In genomic region chr1:167427843-167428242, GRCh38 we compare ENCODE assay signal across 19 cellular contexts.
A peak's percentile ranks its signal among the peaks of the same experiment; 100 is the strongest.
DNase-seq lines count a peak whose midpoint lies in the region; TF ChIP-seq lines count a peak whose summit lies in the region.
"Had no signal": no experiment of that assay in that cellular context is flagged by ENCODE, and none has a peak within 500 bp of the region (broad histone marks: within the 10 kb centered on the region; RNA-seq: fewer than 3 reads in every experiment).

No MANE protein-coding gene starts in this region.

- H3K18ac ChIP-seq in mesenchymal stem cell (ENCODE audit: low read depth in 1 of 2, low read length in 2 of 2) = no peak overlapping the region
- no peak overlapping the region for H3K18ac ChIP-seq in neuronal stem cell (ENCODE audit: low read length)

- peaks cover 25% of the 10 kb centered on the region for H3K4me1 Mint-ChIP-seq in activated naive CD8-positive, alpha-beta T cell treated with anti-CD3 and anti-CD28 coated beads for 36 hours

- H2AFZ ChIP-seq in mesenchymal stem cell (ENCODE audit: low read depth, low read length) = no peak overlapping the region
- no peak overlapping the region for H2AFZ ChIP-seq in neuronal stem cell (ENCODE audit: low read length)

- no peak for TF ChIP-seq POLR2A in suprapubic skin (IDR thresholded peaks at IDR 0.05)

- H3K27ac ChIP-seq in mesenchymal stem cell (ENCODE audit: low read length, poor library complexity, severe bottlenecking) = no peak overlapping the region
- H3K27ac ChIP-seq in neuronal stem cell (replicated peaks; ENCODE audit: low read length) = no peak overlapping the region
- H3K27ac ChIP-seq in suprapubic skin = no peak overlapping the region
- H3K27ac ChIP-seq: 22Rv1, RWPE1 had no signal

- H3K4me1 ChIP-seq in mesenchymal stem cell (ENCODE audit: control insufficient read depth, insufficient read depth, low read depth, low read length) (peaks cover 4% of the 10 kb centered on the region), neuronal stem cell (ENCODE audit: control insufficient read depth in 2 of 2, insufficient read depth in 1 of 2, low read depth in 1 of 2, low read length in 2 of 2) (peaks cover 23 to 29% of the 10 kb centered on the region in 2 donors), suprapubic skin (peaks cover 15% of the 10 kb centered on the region)

- peaks cover 16% of the 10 kb centered on the region for H3K36me3 Mint-ChIP-seq in activated naive CD8-positive, alpha-beta T cell treated with anti-CD3 and anti-CD28 coated beads for 36 hours

- WGBS in mesenchymal stem cell = 88% methylated on average over 1 of the region's 5 CpGs
- WGBS in neuronal stem cell (ENCODE audit: extremely low coverage in 2 of 2, insufficient read length in 2 of 2, insufficient replicate concordance in 1 of 2), 2 donors = no CpG with 5 or more reads among the region's 5 CpGs
- WGBS in suprapubic skin = 62% methylated on average over 5 of the region's 5 CpGs

- peak; percentile 49 for DNase-seq in DMS 273 (lab: John Stamatoyannopoulos, UW; ENCODE audit: unreplicated experiment)
- DNase-seq in DMS 273 treated with DMSO at 0.1 percent for 48 hours (lab: John Stamatoyannopoulos, UW) = no peak
- peak; percentile 5 for DNase-seq in EH (ENCODE audit: low read depth)
- no peak for DNase-seq in activated naive CD8-positive, alpha-beta T cell treated with anti-CD3 and anti-CD28 coated beads for 36 hours
- DNase-seq in mesenchymal stem cell = no peak
- DNase-seq in activated CD4-positive, CD25-positive, alpha-beta regulatory T cell (lab: John Stamatoyannopoulos, UW) = no peak
- no peak for DNase-seq in neuronal stem cell (ENCODE audit: low spot score)
- DNase-seq in suprapubic skin (ENCODE audit: low spot score in 2 of 2) = no peak
- DNase-seq: activated B cell treated with CpG ODN at 0.5 μM for 24 hours; activated T-cell treated with anti-CD3 and anti-CD28 coated beads, Interleukin-2, amount 50 U/mL, for 48 hours; Calu3; GOT3; left ventricle myocardium superior; NCI-H2029; NCI-H748 treated with DMSO at 0.1 percent for 48 hours had no signal

- H2BK12ac ChIP-seq in mesenchymal stem cell (ENCODE audit: low read length in 2 of 2) = no peak overlapping the region
- H2BK12ac ChIP-seq in neuronal stem cell (ENCODE audit: low read length) = no peak overlapping the region

- no peaks in the 10 kb centered on the region for H3K79me1 ChIP-seq in mesenchymal stem cell (replicated peaks; ENCODE audit: low read length, poor library complexity, severe bottlenecking)
- no peaks in the 10 kb centered on the region for H3K79me1 ChIP-seq in neuronal stem cell (ENCODE audit: low read depth, low read length)

- H3K9me3 ChIP-seq in mesenchymal stem cell (ENCODE audit: control insufficient read depth, low read length) = no peaks in the 10 kb centered on the region
- no peaks in the 10 kb centered on the region for H3K9me3 ChIP-seq in neuronal stem cell (replicated peaks in 1 of 2; ENCODE audit: control insufficient read depth in 2 of 2, insufficient read depth in 1 of 2, low read depth in 1 of 2, low read length in 2 of 2)
- H3K9me3 ChIP-seq in suprapubic skin = no peaks in the 10 kb centered on the region

- no peak overlapping the region for H4K91ac ChIP-seq in mesenchymal stem cell (ENCODE audit: low read length)
- no peak overlapping the region for H4K91ac ChIP-seq in neuronal stem cell (ENCODE audit: low read depth, low read length, poor library complexity)

- H3K27me3 Mint-ChIP-seq in activated naive CD8-positive, alpha-beta T cell treated with anti-CD3 and anti-CD28 coated beads for 36 hours = no peaks in the 10 kb centered on the region
- H3K27me3 Mint-ChIP-seq: activated B cell treated with CpG ODN at 0.5 μM for 24 hours, progenitor cell of endocrine pancreas had no signal

- H2BK15ac ChIP-seq in mesenchymal stem cell (ENCODE audit: low read depth, poor library complexity, severe bottlenecking) = no peak overlapping the region
- no peak overlapping the region for H2BK15ac ChIP-seq in neuronal stem cell (ENCODE audit: low read length)

- no peak for TF ChIP-seq CTCF in suprapubic skin (IDR thresholded peaks at IDR 0.05)

- H4K8ac ChIP-seq in mesenchymal stem cell (ENCODE audit: low read length) (no peak overlapping the region), neuronal stem cell (ENCODE audit: low read depth, low read length) (no peak overlapping the region)

- no peaks in the 10 kb centered on the region for H3K9me3 Mint-ChIP-seq in activated naive CD8-positive, alpha-beta T cell treated with anti-CD3 and anti-CD28 coated beads for 36 hours
- H3K9me3 Mint-ChIP-seq: activated B cell treated with CpG ODN at 0.5 μM for 24 hours had no signal

- no peak overlapping the region for H2AK5ac ChIP-seq in mesenchymal stem cell (ENCODE audit: low read length, severe bottlenecking)
- no peak overlapping the region for H2AK5ac ChIP-seq in neuronal stem cell (ENCODE audit: low read depth, low read length)

- no peak overlapping the region for H3K4ac ChIP-seq in mesenchymal stem cell (ENCODE audit: low read depth in 1 of 2, low read length in 2 of 2)
- no peak overlapping the region for H3K4ac ChIP-seq in neuronal stem cell (ENCODE audit: low read length)

- H2BK5ac ChIP-seq in mesenchymal stem cell (ENCODE audit: low read depth, low read length, poor library complexity, severe bottlenecking) = no peak overlapping the region
- no peak overlapping the region for H2BK5ac ChIP-seq in neuronal stem cell (ENCODE audit: low read length)

- peaks cover 0 to 9% of the 10 kb centered on the region in 2 experiments for H3K36me3 ChIP-seq in mesenchymal stem cell (ENCODE audit: control insufficient read depth in 1 of 2, insufficient read depth in 2 of 2, low read depth in 1 of 2, low read length in 2 of 2)
- peaks cover 2 to 6% of the 10 kb centered on the region in 2 donors for H3K36me3 ChIP-seq in neuronal stem cell (replicated peaks in 1 of 2; ENCODE audit: control insufficient read depth in 2 of 2, insufficient read depth in 2 of 2, low read length in 2 of 2)
- no peaks in the 10 kb centered on the region for H3K36me3 ChIP-seq in suprapubic skin

- H3K27me3 ChIP-seq in mesenchymal stem cell (ENCODE audit: control insufficient read depth in 1 of 2, insufficient read depth in 1 of 2, low read length in 2 of 2) = no peaks in the 10 kb centered on the region
- no peaks in the 10 kb centered on the region for H3K27me3 ChIP-seq in neuronal stem cell (ENCODE audit: control insufficient read depth in 3 of 3, insufficient read depth in 3 of 3, low read depth in 1 of 3, low read length in 3 of 3)
- H3K27me3 ChIP-seq in suprapubic skin = no peaks in the 10 kb centered on the region
- H3K27me3 ChIP-seq: dorsolateral prefrontal cortex had no signal

- H3K9ac ChIP-seq in mesenchymal stem cell (ENCODE audit: low read length) = peak overlapping the region; percentile 54
- H3K9ac ChIP-seq in neuronal stem cell (ENCODE audit: low read depth, low read length, poor library complexity) = no peak overlapping the region

- TF ChIP-seq EP300 in suprapubic skin (IDR thresholded peaks at IDR 0.05) = no peak

- H3K4me3 ChIP-seq in mesenchymal stem cell (ENCODE audit: insufficient read depth in 1 of 2, low read depth in 1 of 2, low read length in 2 of 2) (no peak overlapping the region), neuronal stem cell (ENCODE audit: low read length in 2 of 2) (no peak overlapping the region), suprapubic skin (no peak overlapping the region)
- H3K4me3 ChIP-seq: dorsolateral prefrontal cortex had no signal

- H2BK120ac ChIP-seq in mesenchymal stem cell (ENCODE audit: low read depth, low read length) (no peak overlapping the region), neuronal stem cell (ENCODE audit: low read depth, low read length) (no peak overlapping the region)

- peak overlapping the region; percentile 17 for H3K27ac Mint-ChIP-seq in activated naive CD8-positive, alpha-beta T cell treated with anti-CD3 and anti-CD28 coated beads for 36 hours
- H3K27ac Mint-ChIP-seq: activated B cell treated with CpG ODN at 0.5 μM for 24 hours, progenitor cell of endocrine pancreas had no signal

- H3K23ac ChIP-seq in mesenchymal stem cell (ENCODE audit: low read length in 2 of 2) (no peak overlapping the region), neuronal stem cell (ENCODE audit: low read depth, low read length, poor library complexity) (no peak overlapping the region)

- H3K4me2 ChIP-seq in mesenchymal stem cell (ENCODE audit: low read length, poor library complexity, severe bottlenecking) (no peak overlapping the region), neuronal stem cell (ENCODE audit: insufficient read depth, low read length, poor library complexity, severe bottlenecking) (no peak overlapping the region)

- no peak overlapping the region for H3K14ac ChIP-seq in mesenchymal stem cell (ENCODE audit: low read length in 2 of 2)
- H3K14ac ChIP-seq in neuronal stem cell (ENCODE audit: low read length) = no peak overlapping the region

- no peak overlapping the region for H3K4me3 Mint-ChIP-seq in activated naive CD8-positive, alpha-beta T cell treated with anti-CD3 and anti-CD28 coated beads for 36 hours
- H3K4me3 Mint-ChIP-seq: activated B cell treated with CpG ODN at 0.5 μM for 24 hours had no signal

Comparison
In these comparisons a context has a peak if more than half of its experiments do, and no peak if none do; other contexts are left out.
1. DNase-seq: peak in DMS 273 (single experiment) and EH (single experiment); none in DMS 273 treated with DMSO at 0.1 percent for 48 hours (single experiment), activated naive CD8-positive, alpha-beta T cell treated with anti-CD3 and anti-CD28 coated beads for 36 hours (single experiment), mesenchymal stem cell (single experiment), activated CD4-positive, CD25-positive, alpha-beta regulatory T cell (0 of 4), neuronal stem cell (single experiment) and suprapubic skin (0 of 2).